11 cellular contexts compared by ENCODE assay signal in the genomic region with DNA sequence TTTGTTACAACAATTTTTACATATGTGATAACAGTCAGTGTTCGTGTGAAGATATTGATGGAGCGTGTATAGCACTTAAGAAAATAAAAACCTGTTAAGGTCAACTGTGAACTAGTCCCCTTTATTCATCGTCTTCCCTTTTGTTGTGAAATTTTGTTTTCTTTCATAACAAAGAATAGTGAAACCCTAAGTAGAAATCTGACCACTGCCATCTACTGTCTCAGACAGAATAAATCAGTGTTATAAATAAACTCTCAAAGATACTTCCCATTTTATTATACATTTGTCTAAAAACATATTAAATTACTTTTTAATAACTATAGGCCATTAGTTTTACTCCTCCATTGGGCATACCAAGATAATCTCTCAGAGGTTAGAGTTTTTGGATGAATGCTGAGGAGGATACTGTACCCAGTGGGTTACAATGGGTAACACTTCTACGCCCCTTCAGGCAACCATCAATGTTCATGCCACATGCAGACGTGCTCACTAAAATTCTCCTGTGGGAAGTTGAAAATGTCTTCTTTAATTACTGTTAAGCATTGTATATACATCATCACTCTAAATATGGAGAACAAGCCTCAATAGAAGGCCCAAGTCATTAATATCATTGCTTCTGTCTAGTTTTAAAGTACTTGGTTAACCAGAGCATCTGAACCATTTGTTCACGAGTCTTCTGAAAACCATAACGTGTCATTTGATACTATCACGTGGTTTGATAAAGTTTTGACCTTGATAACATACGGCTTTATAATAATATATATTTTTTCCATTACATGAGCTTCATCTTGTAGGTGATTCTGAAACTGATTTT.
DNase-seq lines count a peak whose midpoint lies in the region; ATAC-seq and TF ChIP-seq lines count a peak whose summit lies in the region.
"Had no signal": no experiment of that assay in that cellular context is flagged by ENCODE, and none has a peak within 500 bp of the region (broad histone marks: within the 10 kb centered on the region; RNA-seq: fewer than 3 reads in every experiment).

No MANE protein-coding gene starts in this region.

- intact Hi-C loops in CD8-positive, alpha-beta T cell (cut with DNase I, micrococcal nuclease) = no loop called here

- no peaks in the 10 kb centered on the region for H3K27me3 ChIP-seq in CD8-positive, alpha-beta T cell (ENCODE audit: insufficient read depth, low read length)
- H3K27me3 ChIP-seq in WERI-Rb-1 (ENCODE audit: insufficient read depth, low read depth, severe bottlenecking) = no peaks in the 10 kb centered on the region
- H3K27me3 ChIP-seq: MG63 had no signal

- H3K27ac Mint-ChIP-seq in CD8-positive, alpha-beta T cell = peak overlapping the region; percentile 12
- no peak overlapping the region for H3K27ac Mint-ChIP-seq in chondrocyte (ENCODE audit: unreplicated experiment)
- H3K27ac Mint-ChIP-seq in activated T-cell treated with anti-CD3 and anti-CD28 coated beads, Interleukin-2, amount 50 U/mL, for 24 hours = no peak overlapping the region

- no peaks in the 10 kb centered on the region for H3K9me3 Mint-ChIP-seq in CD8-positive, alpha-beta T cell
- no peaks in the 10 kb centered on the region for H3K9me3 Mint-ChIP-seq in chondrocyte (ENCODE audit: low read depth)
- H3K9me3 Mint-ChIP-seq in activated T-cell treated with anti-CD3 and anti-CD28 coated beads, Interleukin-2, amount 50 U/mL, for 24 hours = no peaks in the 10 kb centered on the region
- H3K9me3 Mint-ChIP-seq: activated naive CD4-positive, alpha-beta T cell treated with anti-CD3 and anti-CD28 coated beads for 36 hours had no signal

- POLR2A ChIA-PET in CD8-positive, alpha-beta T cell (lab: Charles Lee) = interaction anchor here (0.6 kb wide), 1 partner anchor 110 kb away, joined by 3 read pairs; no protein-coding TSS in a partner anchor

- H3K4me1 ChIP-seq in CD8-positive, alpha-beta T cell (ENCODE audit: insufficient read depth, low read length) = peaks cover 34% of the 10 kb centered on the region

- no peaks in the 10 kb centered on the region for H3K27me3 Mint-ChIP-seq in CD8-positive, alpha-beta T cell (ENCODE audit: low read depth)
- H3K27me3 Mint-ChIP-seq in chondrocyte (ENCODE audit: low read depth) = peaks cover 14% of the 10 kb centered on the region
- no peaks in the 10 kb centered on the region for H3K27me3 Mint-ChIP-seq in activated T-cell treated with anti-CD3 and anti-CD28 coated beads, Interleukin-2, amount 50 U/mL, for 24 hours

- H3K27ac ChIP-seq in CD8-positive, alpha-beta T cell (ENCODE audit: low read depth, low read length) = no peak overlapping the region
- H3K27ac ChIP-seq in WERI-Rb-1 = no peak overlapping the region

- H3K9me3 ChIP-seq in CD8-positive, alpha-beta T cell (ENCODE audit: low read length) = no peaks in the 10 kb centered on the region
- no peaks in the 10 kb centered on the region for H3K9me3 ChIP-seq in WERI-Rb-1 (ENCODE audit: severe bottlenecking)
- H3K9me3 ChIP-seq: MG63 had no signal

- ATAC-seq in CD8-positive, alpha-beta T cell = no peak
- ATAC-seq in GM21367 (IDR thresholded peaks at IDR 0.05; ENCODE audit: unreplicated experiment) (peak; percentile 25), HG03280 (IDR thresholded peaks at IDR 0.05; ENCODE audit: unreplicated experiment) (peak; percentile 47)

- H3K4me3 ChIP-seq in CD8-positive, alpha-beta T cell (ENCODE audit: low read depth, low read length) = no peak overlapping the region
- H3K4me3 ChIP-seq in WERI-Rb-1 (ENCODE audit: low read depth, low read length) = no peak overlapping the region
- H3K4me3 ChIP-seq: MG63 had no signal

- H3K36me3 ChIP-seq in CD8-positive, alpha-beta T cell (ENCODE audit: insufficient read depth, low read length) = no peaks in the 10 kb centered on the region
- H3K36me3 ChIP-seq in WERI-Rb-1 = no peaks in the 10 kb centered on the region
- H3K36me3 ChIP-seq: MG63 had no signal

- CTCF ChIA-PET in CD8-positive, alpha-beta T cell (lab: Charles Lee) = interaction anchor here (0.7 to 1.3 kb wide), 3 partner anchors 11 to 617 kb away, joined by 3 to 4 read pairs (median 3); no protein-coding TSS in a partner anchor

- H3K36me3 Mint-ChIP-seq in CD8-positive, alpha-beta T cell = no peaks in the 10 kb centered on the region
- H3K36me3 Mint-ChIP-seq in chondrocyte (ENCODE audit: low read depth) = no peaks in the 10 kb centered on the region
- no peaks in the 10 kb centered on the region for H3K36me3 Mint-ChIP-seq in activated T-cell treated with anti-CD3 and anti-CD28 coated beads, Interleukin-2, amount 50 U/mL, for 24 hours (ENCODE audit: low read depth)

- DNase-seq in CD8-positive, alpha-beta T cell = no peak
- DNase-seq in chondrocyte (ENCODE audit: low spot score) = no peak
- no peak for DNase-seq in WERI-Rb-1
- no peak for DNase-seq in activated T-cell treated with anti-CD3 and anti-CD28 coated beads, Interleukin-2, amount 50 U/mL, for 24 hours
- no peak for DNase-seq in NCI-H2081 treated with DMSO at 0.1 percent for 48 hours (lab: John Stamatoyannopoulos, UW)
- DNase-seq in activated CD8-positive, alpha-beta memory T cell treated with anti-CD3 and anti-CD28 coated beads, Interleukin-2, amount 50 U/mL, for 48 hours = no peak
- DNase-seq: activated naive CD4-positive, alpha-beta T cell treated with anti-CD3 and anti-CD28 coated beads for 36 hours; MG63; stimulated activated CD4-positive, alpha-beta T cell treated with anti-CD3 and anti-CD28 coated beads, Interleukin-2, amount 100 ng/mL, for 48 hours had no signal

- H3K4me3 Mint-ChIP-seq in CD8-positive, alpha-beta T cell = no peak overlapping the region
- no peak overlapping the region for H3K4me3 Mint-ChIP-seq in chondrocyte (ENCODE audit: unreplicated experiment)
- no peak overlapping the region for H3K4me3 Mint-ChIP-seq in activated T-cell treated with anti-CD3 and anti-CD28 coated beads, Interleukin-2, amount 50 U/mL, for 24 hours
- H3K4me3 Mint-ChIP-seq: activated naive CD4-positive, alpha-beta T cell treated with anti-CD3 and anti-CD28 coated beads for 36 hours had no signal

- H3K4me1 Mint-ChIP-seq in CD8-positive, alpha-beta T cell (ENCODE audit: low read depth) = peaks cover 35% of the 10 kb centered on the region
- no peaks in the 10 kb centered on the region for H3K4me1 Mint-ChIP-seq in chondrocyte (ENCODE audit: low read depth)
- peaks cover 44% of the 10 kb centered on the region for H3K4me1 Mint-ChIP-seq in activated T-cell treated with anti-CD3 and anti-CD28 coated beads, Interleukin-2, amount 50 U/mL, for 24 hours (ENCODE audit: low read depth)

- TF ChIP-seq CTCF in CD8-positive, alpha-beta T cell (IDR thresholded peaks at IDR 0.05) = no peak
- TF ChIP-seq CTCF in chondrocyte (IDR thresholded peaks at IDR 0.05) (peak; percentile 46), WERI-Rb-1 (IDR thresholded peaks at IDR 0.05; ENCODE audit: low read depth, low read length) (no peak)
